ENCODE assay signal across 17 cellular contexts in the genomic region with DNA sequence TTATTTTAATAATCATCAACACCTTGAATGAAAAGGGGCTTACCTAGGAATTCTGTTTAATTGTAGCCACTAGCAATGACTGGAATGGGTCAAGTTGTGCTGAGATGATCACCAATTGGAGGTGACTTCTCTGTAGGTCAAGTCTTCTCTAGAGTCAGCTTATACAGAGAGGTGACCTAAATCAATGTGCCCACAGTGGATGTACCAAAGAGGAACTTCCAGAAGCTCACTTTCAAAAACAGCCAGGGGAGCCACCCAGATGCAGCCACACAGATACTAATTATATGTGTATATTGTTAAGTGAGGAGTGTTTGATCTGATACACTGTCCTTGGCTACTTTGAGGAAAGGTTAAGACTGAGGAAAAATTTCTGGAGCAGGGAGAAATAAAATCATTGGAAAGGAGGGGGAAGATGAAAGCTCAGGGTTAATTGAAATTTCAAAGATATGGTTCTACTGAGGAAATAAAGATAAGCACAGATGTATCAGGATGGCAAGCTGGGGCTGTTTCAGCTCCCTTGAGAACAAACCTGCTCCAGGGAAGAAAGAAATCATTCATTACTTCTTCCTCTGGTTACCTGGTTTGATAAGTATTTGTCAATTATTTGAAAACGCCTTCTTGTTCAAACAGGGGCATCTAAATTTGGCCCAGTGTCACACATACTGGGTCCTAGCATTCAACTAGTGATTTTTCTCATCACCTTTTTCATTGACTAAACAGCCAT. TPM values are rescaled to one million over a fixed set of nuclear protein-coding genes. Genes with fewer than 3 reads are reported as not detected.
DNase-seq lines count a peak whose midpoint lies in the region; ATAC-seq and TF ChIP-seq lines count a peak whose summit lies in the region.
"Had no signal": no experiment of that assay in that cellular context is flagged by ENCODE, and none has a peak within 500 bp of the region (broad histone marks: within the 10 kb centered on the region; RNA-seq: fewer than 3 reads in every experiment).

No MANE protein-coding gene starts in this region.

- H3K27ac ChIP-seq in OCI-LY3 (ENCODE audit: low read length) = peak overlapping the region; percentile 35; the same call in 1 of the 2 replicates
- H3K27ac ChIP-seq: breast epithelium, right lobe of liver had no signal

- H3K79me2 ChIP-seq in OCI-LY3 (ENCODE audit: low read length) = peaks cover 99% of the 10 kb centered on the region

- peaks cover 54% of the 10 kb centered on the region for H3K36me3 ChIP-seq in OCI-LY3 (replicated peaks; ENCODE audit: low read depth, low read length)
- H3K36me3 ChIP-seq: breast epithelium, right lobe of liver had no signal

- peak overlapping the region; percentile 86 for H3K4me2 ChIP-seq in OCI-LY3 (ENCODE audit: low read length)

- H3K9me3 Mint-ChIP-seq in activated naive CD4-positive, alpha-beta T cell treated with anti-CD3 and anti-CD28 coated beads for 36 hours = no peaks in the 10 kb centered on the region
- H3K9me3 Mint-ChIP-seq in central memory CD8-positive, alpha-beta T cell = no peaks in the 10 kb centered on the region
- no peaks in the 10 kb centered on the region for H3K9me3 Mint-ChIP-seq in stimulated activated memory B cell treated with anti-CD40 and anti-IgM and Interleukin-4, amounts not matched to agents 10 μg/mL and 1 μg/mL and 100 μg/mL, for 72 hours

- no peaks in the 10 kb centered on the region for H3K9me3 ChIP-seq in OCI-LY3 (ENCODE audit: insufficient read depth, low read length)
- H3K9me3 ChIP-seq: breast epithelium, right lobe of liver had no signal

- H3K4me1 Mint-ChIP-seq in activated naive CD4-positive, alpha-beta T cell treated with anti-CD3 and anti-CD28 coated beads for 36 hours (ENCODE audit: low read depth) = peaks cover 71% of the 10 kb centered on the region
- H3K4me1 Mint-ChIP-seq in central memory CD8-positive, alpha-beta T cell = peaks cover 77% of the 10 kb centered on the region
- peaks cover 74% of the 10 kb centered on the region for H3K4me1 Mint-ChIP-seq in stimulated activated memory B cell treated with anti-CD40 and anti-IgM and Interleukin-4, amounts not matched to agents 10 μg/mL and 1 μg/mL and 100 μg/mL, for 72 hours

- H3K4me1 ChIP-seq in OCI-LY3 (ENCODE audit: low read length) = peaks cover 90% of the 10 kb centered on the region
- H3K4me1 ChIP-seq: breast epithelium, right lobe of liver had no signal

- CTCF ChIA-PET in activated naive CD4-positive, alpha-beta T cell treated with anti-CD3 and anti-CD28 coated beads for 36 hours (lab: Charles Lee) = interaction anchor here (0.9 to 6.4 kb wide), 9 partner anchors 30 to 133 kb away, joined by 3 to 59 read pairs (median 3); no protein-coding TSS in a partner anchor

- H4K20me1 ChIP-seq in OCI-LY3 (ENCODE audit: insufficient read depth, low read length) = peaks cover 83% of the 10 kb centered on the region

- peak overlapping the region; percentile 15; the same call in 1 of the 2 replicates for H3K9ac ChIP-seq in OCI-LY3 (ENCODE audit: low read length)

- peak overlapping the region; percentile 93 for H3K4me3 Mint-ChIP-seq in activated naive CD4-positive, alpha-beta T cell treated with anti-CD3 and anti-CD28 coated beads for 36 hours
- H3K4me3 Mint-ChIP-seq in central memory CD8-positive, alpha-beta T cell = peak overlapping the region; percentile 96
- peak overlapping the region; percentile 97 for H3K4me3 Mint-ChIP-seq in stimulated activated memory B cell treated with anti-CD40 and anti-IgM and Interleukin-4, amounts not matched to agents 10 μg/mL and 1 μg/mL and 100 μg/mL, for 72 hours

- peak overlapping the region; percentile 99 for H3K27ac Mint-ChIP-seq in activated naive CD4-positive, alpha-beta T cell treated with anti-CD3 and anti-CD28 coated beads for 36 hours
- H3K27ac Mint-ChIP-seq in central memory CD8-positive, alpha-beta T cell (ENCODE audit: low read depth) = peak overlapping the region; percentile 99
- peak overlapping the region; percentile 77 for H3K27ac Mint-ChIP-seq in stimulated activated memory B cell treated with anti-CD40 and anti-IgM and Interleukin-4, amounts not matched to agents 10 μg/mL and 1 μg/mL and 100 μg/mL, for 72 hours

- ATAC-seq in central memory CD8-positive, alpha-beta T cell (replicated peaks; ENCODE audit: extremely low read depth, poor library complexity, severe bottlenecking) = no peak
- peak; percentile 80 for ATAC-seq in stimulated activated memory B cell treated with anti-CD40 and anti-IgM and Interleukin-4, amounts not matched to agents 10 μg/mL and 1 μg/mL and 100 μg/mL, for 72 hours
- ATAC-seq: right lobe of liver had no signal

- in situ Hi-C loops in G401 (cut with HindIII; ENCODE audit: low sequenced_read_pairs) = no loop called here

- H2AFZ ChIP-seq in OCI-LY3 (ENCODE audit: low read depth, low read length) = no peak overlapping the region

- intact Hi-C loops in activated naive CD4-positive, alpha-beta T cell treated with anti-CD3 and anti-CD28 coated beads for 36 hours (cut with micrococcal nuclease) = no loop called here

- H3K27me3 ChIP-seq in OCI-LY3 (ENCODE audit: low read depth, low read length) = no peaks in the 10 kb centered on the region; the same call in 1 of the 2 replicates
- H3K27me3 ChIP-seq: breast epithelium, right lobe of liver had no signal

- H3K4me3 ChIP-seq in OCI-LY3 (ENCODE audit: low read length) = peak overlapping the region; percentile 84
- H3K4me3 ChIP-seq: breast epithelium, right lobe of liver had no signal

- no peak for DNase-seq in activated naive CD4-positive, alpha-beta T cell treated with anti-CD3 and anti-CD28 coated beads for 36 hours
- DNase-seq in activated naive CD4-positive, alpha-beta T cell treated with Interleukin-2 at 50 U/mL for 16 hours = no peak
- DNase-seq in central memory CD8-positive, alpha-beta T cell (ENCODE audit: low spot score in 2 of 2) = no peak
- no peak for DNase-seq in CD1c-positive myeloid dendritic cell (ENCODE audit: extremely low spot score)
- no peak for DNase-seq in G401 (ENCODE audit: low spot score)
- no peak for DNase-seq in DMS79 treated with DMSO at 0.1 percent for 48 hours (lab: John Stamatoyannopoulos, UW)
- DNase-seq: NCI-H1417 treated with DMSO at 0.1 percent for 48 hours, NCI-H510A, right lobe of liver, T-helper 9 cell had no signal

- TF ChIP-seq CTCF in OCI-LY3 (IDR thresholded peaks at IDR 0.05; ENCODE audit: low read depth, low read length) = no peak

- H3K36me3 Mint-ChIP-seq in activated naive CD4-positive, alpha-beta T cell treated with anti-CD3 and anti-CD28 coated beads for 36 hours (ENCODE audit: low read depth) = peaks cover 41% of the 10 kb centered on the region
- peaks cover 67% of the 10 kb centered on the region for H3K36me3 Mint-ChIP-seq in central memory CD8-positive, alpha-beta T cell (ENCODE audit: insufficient read depth)
- peaks cover 62% of the 10 kb centered on the region for H3K36me3 Mint-ChIP-seq in stimulated activated memory B cell treated with anti-CD40 and anti-IgM and Interleukin-4, amounts not matched to agents 10 μg/mL and 1 μg/mL and 100 μg/mL, for 72 hours

- H3K27me3 Mint-ChIP-seq in activated naive CD4-positive, alpha-beta T cell treated with anti-CD3 and anti-CD28 coated beads for 36 hours (ENCODE audit: low read depth) = no peaks in the 10 kb centered on the region
- H3K27me3 Mint-ChIP-seq in central memory CD8-positive, alpha-beta T cell = no peaks in the 10 kb centered on the region
- H3K27me3 Mint-ChIP-seq in stimulated activated memory B cell treated with anti-CD40 and anti-IgM and Interleukin-4, amounts not matched to agents 10 μg/mL and 1 μg/mL and 100 μg/mL, for 72 hours = no peaks in the 10 kb centered on the region

RNA-seq across cellular contexts. Expression of gene GPR183, which starts 5.1 kb away (rescaled TPM):
- total RNA-seq in activated naive CD4-positive, alpha-beta T cell treated with anti-CD3 and anti-CD28 coated beads for 36 hours = 10 to 100 TPM; 37.4 to 38.8 TPM
- not detected in 2 replicates for total RNA-seq in G401 (2014; rRNA removed; shearing (Covaris generic))
- total RNA-seq: endothelial cell of umbilical vein had no signal

RNA-seq across cellular contexts. Expression of gene GPR18, which starts 43.9 kb away (rescaled TPM):
- 1 to 10 TPM; 2.4 TPM for total RNA-seq in activated naive CD4-positive, alpha-beta T cell treated with anti-CD3 and anti-CD28 coated beads for 36 hours
- total RNA-seq in G401 (2014; rRNA removed; shearing (Covaris generic)) = not detected in 2 replicates
- total RNA-seq: endothelial cell of umbilical vein, glomerular endothelial cell, kidney epithelial cell, RPMI7951 had no signal

Comparison
In these comparisons a context has a peak if more than half of its experiments do, and no peak if none do; other contexts are left out.
1. RNA of gene GPR183, which starts 5.1 kb away (total RNA-seq): 37.4 to 38.8 TPM in activated naive CD4-positive, alpha-beta T cell treated with anti-CD3 and anti-CD28 coated beads for 36 hours; not detected in G401; every median in the first group is over 10 times any median in the second.
2. Peak in every context shown above with its lines, with median percentiles within 50 percentile points of each other: H3K27ac Mint-ChIP-seq and H3K4me3 Mint-ChIP-seq.